Comparison of ENCODE assay signal across 8 cellular contexts in the genomic region with DNA sequence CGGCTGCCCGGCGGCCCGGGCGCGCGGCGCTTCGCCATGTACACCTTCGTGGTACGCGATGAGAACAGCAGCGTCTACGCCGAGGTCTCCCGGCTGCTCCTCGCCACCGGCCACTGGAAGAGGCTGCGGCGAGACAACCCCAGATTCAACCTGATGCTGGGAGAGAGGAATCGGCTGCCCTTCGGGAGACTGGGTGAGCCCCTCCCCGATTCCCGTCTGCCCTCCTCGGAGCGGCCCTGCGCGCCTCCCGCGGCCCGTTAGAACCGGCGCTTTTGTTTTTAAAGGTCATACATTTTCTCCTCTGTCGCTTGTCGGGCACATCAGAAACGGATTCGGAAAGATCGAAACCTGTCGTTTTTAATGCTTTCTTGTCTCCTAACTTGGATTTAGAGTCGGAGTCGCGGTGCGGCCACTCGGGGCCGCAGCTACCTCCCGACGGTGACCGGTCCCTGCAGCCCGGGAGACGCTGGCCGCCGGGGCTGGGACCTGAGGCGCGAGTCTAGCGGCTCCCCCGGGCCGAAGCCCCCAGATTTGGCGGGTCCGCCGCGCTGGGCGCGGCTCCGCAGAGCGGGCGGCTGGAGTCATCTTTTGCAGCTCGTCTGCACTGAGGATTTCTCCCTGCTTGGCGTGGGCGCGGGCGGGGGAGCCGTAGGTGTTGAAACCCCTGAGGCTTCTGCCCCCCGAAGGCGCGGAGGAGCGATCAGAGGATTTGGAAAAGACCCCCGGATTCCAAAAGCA. TPM values are rescaled to one million over a fixed set of nuclear protein-coding genes. Genes with fewer than 3 reads are reported as not detected.
DNase-seq lines count a peak whose midpoint lies in the region; ATAC-seq, FAIRE-seq and TF ChIP-seq lines count a peak whose summit lies in the region.

No MANE protein-coding gene starts in this region.

- no peak for FAIRE-seq in urothelium cell line (lab: Jason Lieb, UNC)

- H3K9me3 ChIP-seq in NT2/D1 (ENCODE audit: insufficient read depth, low read length) (no peaks in the 10 kb centered on the region), neuron (ENCODE audit: low read length) (peaks cover 8% of the 10 kb centered on the region)

- ATAC-seq in HG02943 (IDR thresholded peaks at IDR 0.05; ENCODE audit: low read depth, unreplicated experiment) (peak; percentile 8), foreskin keratinocyte (peak; percentile 27)

- DNase-seq in NCI-H1436 (lab: John Stamatoyannopoulos, UW) (peak; percentile 3), NCI-H1436 treated with DMSO at 0.1 percent for 48 hours (lab: John Stamatoyannopoulos, UW) (no peak), NT2/D1 (ENCODE audit: low read depth, low spot score) (no peak), activated gamma-delta T cell treated with Interleukin-2 at 50 U/mL for 16 hours (peak; percentile 13), foreskin keratinocyte (peak in 1 of 2 donors; percentile 34), urothelium cell line (ENCODE audit: low spot score) (peak; percentile 70)

- peak overlapping the region; percentile 0 for H3K27ac ChIP-seq in foreskin keratinocyte

- peak overlapping the region; percentile 84 for H3K4me3 ChIP-seq in NT2/D1 (ENCODE audit: insufficient read length, low read depth)
- H3K4me3 ChIP-seq in neuron (ENCODE audit: low read length), result peak overlapping the region; percentile 73

- peak overlapping the region; percentile 97 for H3K9ac ChIP-seq in NT2/D1 (ENCODE audit: insufficient read length, low read depth)

- TF ChIP-seq CTCF in foreskin keratinocyte (conservative IDR thresholded peaks at IDR 0.05), result no peak

- peak overlapping the region; percentile 94 for H2AFZ ChIP-seq in neuron (ENCODE audit: low read depth, low read length)

- H3K4me1 ChIP-seq in NT2/D1 (ENCODE audit: insufficient read depth, insufficient read length) (no peaks in the 10 kb centered on the region), foreskin keratinocyte (peaks cover 8% of the 10 kb centered on the region), neuron (ENCODE audit: insufficient read depth, low read length) (peaks cover 19% of the 10 kb centered on the region)

- peaks cover 7% of the 10 kb centered on the region for H3K27me3 ChIP-seq in NT2/D1 (ENCODE audit: insufficient read depth, insufficient read length)
- H3K27me3 ChIP-seq in foreskin keratinocyte, result no peaks in the 10 kb centered on the region
- H3K27me3 ChIP-seq in neuron (ENCODE audit: insufficient read depth, low read length), result no peaks in the 10 kb centered on the region

- H3K36me3 ChIP-seq in NT2/D1 (ENCODE audit: insufficient read depth, insufficient read length, low read length) (peaks cover 40% of the 10 kb centered on the region), neuron (ENCODE audit: insufficient read depth, low read length) (peaks cover 25% of the 10 kb centered on the region)

RNA-seq across cellular contexts. Expression of gene TTL, which starts 0.5 kb away (rescaled TPM):
- total RNA-seq in foreskin keratinocyte, result 52.7 and 58.0 TPM in 2 replicates
- polyA plus RNA-seq in foreskin keratinocyte, result 18.1 and 25.0 TPM in 2 replicates

RNA-seq across cellular contexts. Expression of gene RGPD8, which starts 49.0 kb away (rescaled TPM):
- 4.8 and 5.6 TPM in 2 replicates for total RNA-seq in foreskin keratinocyte
- 0.11 and 0.18 TPM in 2 replicates for polyA plus RNA-seq in foreskin keratinocyte

RNA-seq across cellular contexts. Expression of gene POLR1B, which starts 59.8 kb away (rescaled TPM):
- 26.1 and 32.4 TPM in 2 replicates for total RNA-seq in foreskin keratinocyte
- polyA plus RNA-seq in foreskin keratinocyte, result 8.0 and 12.0 TPM in 2 replicates

Comparison
In these comparisons a context has a peak if more than half of its experiments do, and no peak if none do; other contexts are left out.
1. DNase-seq: peak in NCI-H1436 (single experiment), activated gamma-delta T cell treated with Interleukin-2 at 50 U/mL for 16 hours (single experiment) and urothelium cell line (single experiment); none in NCI-H1436 treated with DMSO at 0.1 percent for 48 hours (single experiment) and NT2/D1 (single experiment).